In genomic region chr6:30130887-30131862, GRCh38 we compare ENCODE assay signal across 8 cellular contexts. TPM values are rescaled to one million over a fixed set of nuclear protein-coding genes. Genes with fewer than 3 reads are reported as not detected.
DNase-seq lines count a peak whose midpoint lies in the region; ATAC-seq and TF ChIP-seq lines count a peak whose summit lies in the region.

No MANE protein-coding gene starts in this region.

- no peaks in the 10 kb centered on the region for H3K36me3 ChIP-seq in kidney epithelial cell (ENCODE audit: control insufficient read depth, insufficient read depth, low read length)

- H3K27me3 ChIP-seq in kidney epithelial cell (ENCODE audit: control insufficient read depth, insufficient read depth, low read length) = peaks cover 46% of the 10 kb centered on the region

- ATAC-seq in HG02610 (IDR thresholded peaks at IDR 0.05; ENCODE audit: unreplicated experiment) (peak; percentile 60), HG03457 (IDR thresholded peaks at IDR 0.05; ENCODE audit: unreplicated experiment) (no peak)

- DNase-seq in DMS79 (lab: John Stamatoyannopoulos, UW) (peak; percentile 75), NCI-H446 treated with DMSO at 0.1 percent for 48 hours (lab: John Stamatoyannopoulos, UW) (peak; percentile 43), cerebellar cortex (ENCODE audit: low spot score) (peak; percentile 89), kidney epithelial cell (ENCODE audit: low read depth) (peak; percentile 50)
- DNase-seq in activated CD4-positive, CD25-positive, alpha-beta regulatory T cell treated with anti-CD3 and anti-CD28 coated beads, Interleukin-2, amount 50 U/mL, for 72 hours = peak; percentile 43
- peak; percentile 73 for DNase-seq in stimulated activated CD4-positive, alpha-beta T cell treated with anti-CD3 and anti-CD28 coated beads, Interleukin-1b, Interleukin-23, amount 100 ng/mL, for 48 hours

- H3K4me3 ChIP-seq in kidney epithelial cell (ENCODE audit: low read depth, low read length) = no peak overlapping the region

- peak; percentile 100 for TF ChIP-seq CTCF in kidney epithelial cell (IDR thresholded peaks at IDR 0.05; ENCODE audit: insufficient read depth, low read length, poor library complexity, severe bottlenecking)

RNA-seq across cellular contexts. Expression of gene TRIM40, which starts 4.8 kb away (rescaled TPM):
- not detected in 2 replicates for total RNA-seq in kidney epithelial cell

RNA-seq across cellular contexts. Expression of gene TRIM31, which starts 18.3 kb away (rescaled TPM):
- not detected in 2 replicates for total RNA-seq in kidney epithelial cell

RNA-seq across cellular contexts. Expression of gene TRIM10, which starts 29.8 kb away (rescaled TPM):
- not detected in 2 replicates for total RNA-seq in kidney epithelial cell

RNA-seq across cellular contexts. Expression of gene TRIM15, which starts 32.2 kb away (rescaled TPM):
- not detected in 2 replicates for total RNA-seq in kidney epithelial cell

RNA-seq across cellular contexts. Expression of gene RNF39, which starts 55.6 kb away (rescaled TPM):
- 0.04 TPM in 1 of 2 replicates, not detected in the other for total RNA-seq in kidney epithelial cell
